1 cellular context compared by ENCODE assay signal in the genomic region with DNA sequence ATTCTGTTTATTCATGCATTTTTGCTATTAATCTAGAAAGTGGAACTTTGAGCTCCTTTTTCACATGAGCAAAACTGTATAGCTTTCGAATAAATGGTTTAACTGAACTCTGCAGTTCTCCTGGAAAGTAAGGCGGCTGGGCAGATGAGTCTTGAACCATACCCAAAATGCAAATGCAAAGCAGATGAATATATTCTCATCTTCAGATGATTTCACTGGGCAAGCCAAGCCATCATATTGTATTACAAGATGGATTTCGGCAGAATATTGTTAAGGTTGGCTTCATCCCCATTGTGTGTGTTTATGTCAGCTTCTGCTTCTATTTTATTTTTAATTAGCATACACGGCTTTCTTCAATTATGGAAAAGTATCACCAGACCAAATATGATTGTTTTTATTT.
TF ChIP-seq lines count a peak whose summit lies in the region.

No MANE protein-coding gene starts in this region.

TF ChIP-seq in SK-N-SH, 30 proteins besides CTCF, POLR2A, EP300 and RAD21 (continued from another document):
- TF ChIP-seq, protein P1, sequence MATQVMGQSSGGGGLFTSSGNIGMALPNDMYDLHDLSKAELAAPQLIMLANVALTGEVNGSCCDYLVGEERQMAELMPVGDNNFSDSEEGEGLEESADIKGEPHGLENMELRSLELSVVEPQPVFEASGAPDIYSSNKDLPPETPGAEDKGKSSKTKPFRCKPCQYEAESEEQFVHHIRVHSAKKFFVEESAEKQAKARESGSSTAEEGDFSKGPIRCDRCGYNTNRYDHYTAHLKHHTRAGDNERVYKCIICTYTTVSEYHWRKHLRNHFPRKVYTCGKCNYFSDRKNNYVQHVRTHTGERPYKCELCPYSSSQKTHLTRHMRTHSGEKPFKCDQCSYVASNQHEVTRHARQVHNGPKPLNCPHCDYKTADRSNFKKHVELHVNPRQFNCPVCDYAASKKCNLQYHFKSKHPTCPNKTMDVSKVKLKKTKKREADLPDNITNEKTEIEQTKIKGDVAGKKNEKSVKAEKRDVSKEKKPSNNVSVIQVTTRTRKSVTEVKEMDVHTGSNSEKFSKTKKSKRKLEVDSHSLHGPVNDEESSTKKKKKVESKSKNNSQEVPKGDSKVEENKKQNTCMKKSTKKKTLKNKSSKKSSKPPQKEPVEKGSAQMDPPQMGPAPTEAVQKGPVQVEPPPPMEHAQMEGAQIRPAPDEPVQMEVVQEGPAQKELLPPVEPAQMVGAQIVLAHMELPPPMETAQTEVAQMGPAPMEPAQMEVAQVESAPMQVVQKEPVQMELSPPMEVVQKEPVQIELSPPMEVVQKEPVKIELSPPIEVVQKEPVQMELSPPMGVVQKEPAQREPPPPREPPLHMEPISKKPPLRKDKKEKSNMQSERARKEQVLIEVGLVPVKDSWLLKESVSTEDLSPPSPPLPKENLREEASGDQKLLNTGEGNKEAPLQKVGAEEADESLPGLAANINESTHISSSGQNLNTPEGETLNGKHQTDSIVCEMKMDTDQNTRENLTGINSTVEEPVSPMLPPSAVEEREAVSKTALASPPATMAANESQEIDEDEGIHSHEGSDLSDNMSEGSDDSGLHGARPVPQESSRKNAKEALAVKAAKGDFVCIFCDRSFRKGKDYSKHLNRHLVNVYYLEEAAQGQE (IDR thresholded peaks at IDR 0.05; ENCODE audit: low read depth, low read length) = no peak
- TF ChIP-seq NRF1 (IDR thresholded peaks at IDR 0.05; ENCODE audit: low read depth, low read length) (no peak), FOXJ3 (CRISPR knock-in tag; IDR thresholded peaks at IDR 0.05) (no peak), EZH2phosphoT487 (IDR thresholded peaks at IDR 0.05; ENCODE audit: borderline replicate concordance, low read depth) (no peak), JUND (IDR thresholded peaks at IDR 0.05) (no peak), CHD2 (IDR thresholded peaks at IDR 0.05; ENCODE audit: low read length, partially characterized antibody) (no peak), FOXM1 (IDR thresholded peaks at IDR 0.05; ENCODE audit: low read depth) (no peak), POLR2AphosphoS5 (IDR thresholded peaks at IDR 0.05; ENCODE audit: low read depth, low read length) (no peak), MEF2A (IDR thresholded peaks at IDR 0.05; ENCODE audit: borderline replicate concordance, low read depth) (no peak)
- TF ChIP-seq, protein P2, sequence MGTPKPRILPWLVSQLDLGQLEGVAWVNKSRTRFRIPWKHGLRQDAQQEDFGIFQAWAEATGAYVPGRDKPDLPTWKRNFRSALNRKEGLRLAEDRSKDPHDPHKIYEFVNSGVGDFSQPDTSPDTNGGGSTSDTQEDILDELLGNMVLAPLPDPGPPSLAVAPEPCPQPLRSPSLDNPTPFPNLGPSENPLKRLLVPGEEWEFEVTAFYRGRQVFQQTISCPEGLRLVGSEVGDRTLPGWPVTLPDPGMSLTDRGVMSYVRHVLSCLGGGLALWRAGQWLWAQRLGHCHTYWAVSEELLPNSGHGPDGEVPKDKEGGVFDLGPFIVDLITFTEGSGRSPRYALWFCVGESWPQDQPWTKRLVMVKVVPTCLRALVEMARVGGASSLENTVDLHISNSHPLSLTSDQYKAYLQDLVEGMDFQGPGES (IDR thresholded peaks at IDR 0.05; ENCODE audit: low read depth, low read length) = no peak
- TF ChIP-seq, protein P3, sequence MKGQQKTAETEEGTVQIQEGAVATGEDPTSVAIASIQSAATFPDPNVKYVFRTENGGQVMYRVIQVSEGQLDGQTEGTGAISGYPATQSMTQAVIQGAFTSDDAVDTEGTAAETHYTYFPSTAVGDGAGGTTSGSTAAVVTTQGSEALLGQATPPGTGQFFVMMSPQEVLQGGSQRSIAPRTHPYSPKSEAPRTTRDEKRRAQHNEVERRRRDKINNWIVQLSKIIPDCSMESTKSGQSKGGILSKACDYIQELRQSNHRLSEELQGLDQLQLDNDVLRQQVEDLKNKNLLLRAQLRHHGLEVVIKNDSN (IDR thresholded peaks at IDR 0.05; ENCODE audit: borderline replicate concordance, low read depth) = no peak
- TF ChIP-seq, protein P4, sequence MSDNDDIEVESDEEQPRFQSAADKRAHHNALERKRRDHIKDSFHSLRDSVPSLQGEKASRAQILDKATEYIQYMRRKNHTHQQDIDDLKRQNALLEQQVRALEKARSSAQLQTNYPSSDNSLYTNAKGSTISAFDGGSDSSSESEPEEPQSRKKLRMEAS (IDR thresholded peaks at IDR 0.05; ENCODE audit: low read depth) = no peak
